In the genomic region with DNA sequence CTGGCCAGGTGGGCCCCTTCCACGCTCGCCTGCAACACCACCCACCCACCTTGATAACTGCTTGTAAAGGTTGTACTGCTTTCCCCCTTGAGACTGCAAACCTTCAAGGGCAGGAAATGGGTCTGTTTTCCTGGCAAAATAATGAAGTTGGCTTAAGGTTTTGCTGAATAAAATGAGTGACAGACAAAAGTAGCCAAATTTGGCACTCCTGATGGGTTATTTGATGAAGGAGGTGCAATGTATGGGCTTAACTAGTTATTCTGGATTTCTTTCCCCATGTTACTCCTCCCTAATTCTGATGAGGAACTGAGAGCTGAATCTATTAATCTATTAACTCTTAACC, we compare ENCODE assay signal across 10 cellular contexts. TPM values are rescaled to one million over a fixed set of nuclear protein-coding genes. Genes with fewer than 3 reads are reported as not detected.
A peak's percentile ranks its signal among the peaks of the same experiment; 100 is the strongest.
DNase-seq lines count a peak whose midpoint lies in the region; ATAC-seq and TF ChIP-seq lines count a peak whose summit lies in the region.
"Had no signal": no experiment of that assay in that cellular context is flagged by ENCODE, and none has a peak within 500 bp of the region (broad histone marks: within the 10 kb centered on the region; RNA-seq: fewer than 3 reads in every experiment).

No MANE protein-coding gene starts in this region.

- 20 to 27% methylated on average over 2 of the region's 2 CpGs for WGBS in thyroid gland, 2 donors
- WGBS in lower leg skin, 2 donors = 18 to 21% methylated on average over 2 of the region's 2 CpGs

- DNase-seq in activated T-cell treated with anti-CD3 and anti-CD28 coated beads, Interleukin-2, amount 50 U/mL, for 72 hours = no peak
- DNase-seq in activated T-cell treated with anti-CD3 and anti-CD28 coated beads, Interleukin-2, amount 50 U/mL, for 48 hours = no peak
- DNase-seq in ascending aorta (ENCODE audit: low spot score in 2 of 2) (no peak), left lung (no peak), thyroid gland (no peak), head of caudate nucleus (no peak), lower leg skin (ENCODE audit: low spot score in 2 of 2) (no peak)

- peaks cover 31% of the 10 kb centered on the region for H3K4me1 Mint-ChIP-seq in activated T-cell treated with anti-CD3 and anti-CD28 coated beads, Interleukin-2, amount 50 U/mL, for 72 hours (ENCODE audit: low read depth)

- ATAC-seq in activated T-cell treated with anti-CD3 and anti-CD28 coated beads, Interleukin-2, amount 50 U/mL, for 72 hours (replicated peaks in 1 of 2) = no peak
- ATAC-seq in left lung (no peak), GM21390 (IDR thresholded peaks at IDR 0.05; ENCODE audit: unreplicated experiment) (no peak)

- H3K27me3 ChIP-seq in ascending aorta (no peaks in the 10 kb centered on the region), left lung (peaks cover 0 to 38% of the 10 kb centered on the region in 2 donors), thyroid gland (no peaks in the 10 kb centered on the region)
- H3K27me3 ChIP-seq: colonic mucosa had no signal

- H3K9me3 Mint-ChIP-seq in activated T-cell treated with anti-CD3 and anti-CD28 coated beads, Interleukin-2, amount 50 U/mL, for 72 hours = no peaks in the 10 kb centered on the region

- peak overlapping the region; percentile 71 to 82 for H3K4me3 Mint-ChIP-seq in activated T-cell treated with anti-CD3 and anti-CD28 coated beads, Interleukin-2, amount 50 U/mL, for 72 hours

- H3K27ac ChIP-seq in ascending aorta (peak overlapping the region in 1 of 2 donors; percentile 12), left lung (no peak overlapping the region), thyroid gland (peak overlapping the region in 1 of 3 donors; percentile 39)
- H3K27ac ChIP-seq: colonic mucosa, KMS-11 had no signal

- no peak overlapping the region for H3K27ac Mint-ChIP-seq in activated T-cell treated with anti-CD3 and anti-CD28 coated beads, Interleukin-2, amount 50 U/mL, for 72 hours

- H3K4me1 ChIP-seq in ascending aorta (peaks cover 0 to 2% of the 10 kb centered on the region in 2 donors), left lung (peaks cover 13 to 27% of the 10 kb centered on the region in 2 donors), thyroid gland (peaks cover 17% of the 10 kb centered on the region in 2 donors)
- H3K4me1 ChIP-seq: colonic mucosa had no signal

- TF ChIP-seq CTCF in ascending aorta (IDR thresholded peaks at IDR 0.05) (no peak), left lung (IDR thresholded peaks at IDR 0.05) (no peak), thyroid gland (IDR thresholded peaks at IDR 0.05) (no peak), lower leg skin (IDR thresholded peaks at IDR 0.05) (no peak)

- peaks cover 5% of the 10 kb centered on the region for H3K27me3 Mint-ChIP-seq in activated T-cell treated with anti-CD3 and anti-CD28 coated beads, Interleukin-2, amount 50 U/mL, for 72 hours (ENCODE audit: low read depth)

- H3K9me3 ChIP-seq in ascending aorta = no peaks in the 10 kb centered on the region
- H3K9me3 ChIP-seq in left lung = no peaks in the 10 kb centered on the region
- H3K9me3 ChIP-seq in thyroid gland = no peaks in the 10 kb centered on the region
- H3K9me3 ChIP-seq: colonic mucosa had no signal

- intact Hi-C loops in ascending aorta (cut with DNase I) = loop anchor here (1.0 to 10.0 kb wide), 2 partner anchors 8 to 826 kb away; partner anchors contain the start of gene DOP1B
- intact Hi-C loops in left lung (cut with DNase I) = no loop called here
- intact Hi-C loops in thyroid gland (cut with DNase I) = loop anchor here (10.0 kb wide), 1 partner anchor 94 kb away; the partner anchor contains the start of genes PIGP and TTC3
- intact Hi-C loops in head of caudate nucleus (cut with DNase I) = no loop called here
- intact Hi-C loops in lower leg skin (cut with DNase I; ENCODE audit: low total_unique reads) = no loop called here

- TF ChIP-seq POLR2A in thyroid gland (IDR thresholded peaks at IDR 0.05) (no peak), lower leg skin (IDR thresholded peaks at IDR 0.05) (no peak)

- H3K36me3 Mint-ChIP-seq in activated T-cell treated with anti-CD3 and anti-CD28 coated beads, Interleukin-2, amount 50 U/mL, for 72 hours (ENCODE audit: insufficient read depth in 2 of 2) = no peaks in the 10 kb centered on the region

- H3K4me3 ChIP-seq in ascending aorta = peak overlapping the region; percentile 47 to 75
- H3K4me3 ChIP-seq in left lung = peak overlapping the region; percentile 39 to 43
- H3K4me3 ChIP-seq in thyroid gland (replicated peaks in 1 of 3) = peak overlapping the region; percentile 16 to 42 (median 39)
- no peak overlapping the region for H3K4me3 ChIP-seq in lower leg skin (ENCODE audit: low read depth, poor library complexity, severe bottlenecking)

- H3K36me3 ChIP-seq in ascending aorta (no peaks in the 10 kb centered on the region), left lung (no peaks in the 10 kb centered on the region), thyroid gland (no peaks in the 10 kb centered on the region)
- H3K36me3 ChIP-seq: colonic mucosa had no signal

RNA-seq across cellular contexts. Expression of gene HLCS, which starts 14.6 kb away (rescaled TPM):
- total RNA-seq in activated T-cell treated with anti-CD3 and anti-CD28 coated beads, Interleukin-2, amount 50 U/mL, for 72 hours = 10 to 100 TPM; 30.6 to 33.7 TPM
- total RNA-seq in ascending aorta (10.7 TPM), left lung (10 to 100 TPM; 17.4 to 25.3 TPM), thyroid gland (10 to 100 TPM; 34.2 to 70.7 (median 43.4) TPM), lower leg skin (10 to 100 TPM in 2 of 4 donors, 1 to 10 TPM in 2; 3.1 to 19.4 (median 8.9) TPM)

RNA-seq across cellular contexts. Expression of gene RIPPLY3, which starts 25.5 kb away (rescaled TPM):
- under 1 TPM; 0.26 to 0.42 TPM for total RNA-seq in activated T-cell treated with anti-CD3 and anti-CD28 coated beads, Interleukin-2, amount 50 U/mL, for 72 hours
- total RNA-seq in ascending aorta (not detected), left lung (under 1 TPM; 0.13 to 0.35 TPM), thyroid gland (not detected), lower leg skin (not detected)

Comparison
In these comparisons a context has a peak if more than half of its experiments do, and no peak if none do; other contexts are left out.
1. intact Hi-C loops: an anchor here in ascending aorta (1.0 to 10.0 kb wide) and thyroid gland (10.0 kb wide); none called in left lung, head of caudate nucleus and lower leg skin.